8 cellular contexts compared by ENCODE assay signal in genomic region chr7:158827411-158828342, GRCh38. TPM values are rescaled to one million over a fixed set of nuclear protein-coding genes. Genes with fewer than 3 reads are reported as not detected.
DNase-seq lines count a peak whose midpoint lies in the region; ATAC-seq, FAIRE-seq and TF ChIP-seq lines count a peak whose summit lies in the region.

No MANE protein-coding gene starts in this region.

- H4K20me1 ChIP-seq in OCI-LY3 (ENCODE audit: insufficient read depth, low read length), result peaks cover 15% of the 10 kb centered on the region

- no peak for ATAC-seq in naive B cell (ENCODE audit: low read depth in 2 of 2)
- no peak for ATAC-seq in GM21390 (IDR thresholded peaks at IDR 0.05; ENCODE audit: unreplicated experiment)
- no peak for ATAC-seq in HG02623 (IDR thresholded peaks at IDR 0.05; ENCODE audit: unreplicated experiment)
- ATAC-seq in GM19452 (IDR thresholded peaks at IDR 0.05; ENCODE audit: unreplicated experiment), result no peak

- H3K27ac ChIP-seq in OCI-LY3 (ENCODE audit: low read length) (no peak overlapping the region), coronary artery (peak overlapping the region; percentile 91 to 100)

- peaks cover 46% of the 10 kb centered on the region for H3K79me2 ChIP-seq in OCI-LY3 (ENCODE audit: low read length)

- peak overlapping the region; percentile 78 to 95 (median 89) for H3K4me3 Mint-ChIP-seq in naive B cell

- peak overlapping the region; percentile 83 for H3K4me3 ChIP-seq in OCI-LY3 (ENCODE audit: low read length)
- H3K4me3 ChIP-seq in coronary artery, result peak overlapping the region; percentile 91

- H3K9me3 Mint-ChIP-seq in naive B cell, result no peaks in the 10 kb centered on the region

- H3K9ac ChIP-seq in OCI-LY3 (ENCODE audit: low read length), result peak overlapping the region; percentile 80

- H3K4me1 Mint-ChIP-seq in naive B cell, result peaks cover 17 to 42% (median 34%) of the 10 kb centered on the region in 3 donors

- no peak for TF ChIP-seq POLR2A in GM12892 (IDR thresholded peaks at IDR 0.05; ENCODE audit: low read depth, low read length)

- H3K4me2 ChIP-seq in OCI-LY3 (ENCODE audit: low read length), result peak overlapping the region; percentile 82

- H3K36me3 ChIP-seq in OCI-LY3 (replicated peaks; ENCODE audit: low read depth, low read length), result no peaks in the 10 kb centered on the region

- H3K27ac Mint-ChIP-seq in naive B cell, result peak overlapping the region; percentile 2 to 99 (median 92)

- FAIRE-seq in GM12892 (lab: Jason Lieb, UNC), result peak; percentile 67

- no peak overlapping the region for H2AFZ ChIP-seq in OCI-LY3 (ENCODE audit: low read depth, low read length)

- H3K4me1 ChIP-seq in OCI-LY3 (ENCODE audit: low read length), result peaks cover 21% of the 10 kb centered on the region

- TF ChIP-seq CTCF in OCI-LY3 (IDR thresholded peaks at IDR 0.05; ENCODE audit: low read depth, low read length), result no peak
- no peak for TF ChIP-seq CTCF in coronary artery (IDR thresholded peaks at IDR 0.05)

- DNase-seq in GM12892 (ENCODE audit: insufficient read length), result no peak
- no peak for DNase-seq in coronary artery (ENCODE audit: low spot score)
- DNase-seq in naive B cell, result peak; percentile 31
- DNase-seq in HuH-7.5 (ENCODE audit: low spot score), result no peak

- no peaks in the 10 kb centered on the region for H3K9me3 ChIP-seq in OCI-LY3 (ENCODE audit: insufficient read depth, low read length)

- peaks cover 0 to 7% (median 6%) of the 10 kb centered on the region in 3 donors for H3K27me3 Mint-ChIP-seq in naive B cell

- no peaks in the 10 kb centered on the region for H3K36me3 Mint-ChIP-seq in naive B cell

- H3K27me3 ChIP-seq in OCI-LY3 (ENCODE audit: low read depth, low read length), result peaks cover 12% of the 10 kb centered on the region; the same call in 1 of the 2 replicates

RNA-seq across cellular contexts. Expression of gene ESYT2, which starts 1.6 kb away (rescaled TPM):
- polyA plus RNA-seq in GM12892 (2012; ENCODE audit: missing spikeins), result 22.7 TPM
- 10 to 100 TPM; 15.4 to 23.0 (median 16.8) TPM for polyA plus RNA-seq in naive B cell (ENCODE audit: low read depth in 6 of 6)

RNA-seq across cellular contexts. Expression of gene DYNC2I1, which starts 28.7 kb away (rescaled TPM):
- 14.6 TPM for polyA plus RNA-seq in GM12892 (2012; ENCODE audit: missing spikeins)
- 10 to 100 TPM; 12.6 to 20.4 (median 18.3) TPM for polyA plus RNA-seq in naive B cell (ENCODE audit: low read depth in 6 of 6)
